1 cellular context compared by ENCODE assay signal in the genomic region with DNA sequence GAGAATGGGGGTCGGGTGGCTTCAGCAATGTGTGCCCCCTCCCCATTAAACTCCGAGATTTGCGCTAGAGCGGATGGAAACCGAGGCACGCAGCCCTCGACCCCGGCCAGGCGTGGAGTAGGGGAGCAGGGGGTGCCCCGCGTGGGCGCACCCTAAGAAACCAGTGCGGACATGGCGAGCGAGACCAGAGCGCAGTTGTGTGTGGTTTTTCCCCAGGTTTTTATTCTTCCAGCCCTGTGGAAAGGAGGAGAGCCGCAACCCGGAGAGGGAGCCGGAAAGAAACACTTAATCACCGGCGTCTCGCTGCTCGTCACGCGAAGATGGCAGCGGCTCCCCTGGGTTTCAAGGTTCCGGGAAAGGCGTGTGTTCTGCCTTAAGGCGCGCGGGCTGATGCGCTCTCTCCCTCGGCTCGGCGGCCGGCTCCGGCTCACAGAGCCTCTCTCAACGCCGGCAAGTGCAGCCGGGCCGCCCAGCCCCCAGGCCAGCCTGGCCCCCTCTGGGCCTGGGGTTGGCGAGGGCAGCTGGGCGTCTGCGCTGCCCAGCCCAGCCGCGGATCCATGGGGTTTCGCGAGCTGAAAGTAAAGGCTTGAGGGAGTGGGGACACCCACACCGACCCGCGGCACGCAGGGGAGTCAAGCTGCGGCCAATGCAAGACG.
TF ChIP-seq lines count a peak whose summit lies in the region.

No MANE protein-coding gene starts in this region.

TF ChIP-seq in H1, 55 proteins besides CTCF, POLR2A, EP300 and RAD21 (continued from another document):
- TF ChIP-seq, protein P1, sequence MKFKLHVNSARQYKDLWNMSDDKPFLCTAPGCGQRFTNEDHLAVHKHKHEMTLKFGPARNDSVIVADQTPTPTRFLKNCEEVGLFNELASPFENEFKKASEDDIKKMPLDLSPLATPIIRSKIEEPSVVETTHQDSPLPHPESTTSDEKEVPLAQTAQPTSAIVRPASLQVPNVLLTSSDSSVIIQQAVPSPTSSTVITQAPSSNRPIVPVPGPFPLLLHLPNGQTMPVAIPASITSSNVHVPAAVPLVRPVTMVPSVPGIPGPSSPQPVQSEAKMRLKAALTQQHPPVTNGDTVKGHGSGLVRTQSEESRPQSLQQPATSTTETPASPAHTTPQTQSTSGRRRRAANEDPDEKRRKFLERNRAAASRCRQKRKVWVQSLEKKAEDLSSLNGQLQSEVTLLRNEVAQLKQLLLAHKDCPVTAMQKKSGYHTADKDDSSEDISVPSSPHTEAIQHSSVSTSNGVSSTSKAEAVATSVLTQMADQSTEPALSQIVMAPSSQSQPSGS (IDR thresholded peaks at IDR 0.05; ENCODE audit: low read length): no peak
